8 cellular contexts compared by ENCODE assay signal in the genomic region with DNA sequence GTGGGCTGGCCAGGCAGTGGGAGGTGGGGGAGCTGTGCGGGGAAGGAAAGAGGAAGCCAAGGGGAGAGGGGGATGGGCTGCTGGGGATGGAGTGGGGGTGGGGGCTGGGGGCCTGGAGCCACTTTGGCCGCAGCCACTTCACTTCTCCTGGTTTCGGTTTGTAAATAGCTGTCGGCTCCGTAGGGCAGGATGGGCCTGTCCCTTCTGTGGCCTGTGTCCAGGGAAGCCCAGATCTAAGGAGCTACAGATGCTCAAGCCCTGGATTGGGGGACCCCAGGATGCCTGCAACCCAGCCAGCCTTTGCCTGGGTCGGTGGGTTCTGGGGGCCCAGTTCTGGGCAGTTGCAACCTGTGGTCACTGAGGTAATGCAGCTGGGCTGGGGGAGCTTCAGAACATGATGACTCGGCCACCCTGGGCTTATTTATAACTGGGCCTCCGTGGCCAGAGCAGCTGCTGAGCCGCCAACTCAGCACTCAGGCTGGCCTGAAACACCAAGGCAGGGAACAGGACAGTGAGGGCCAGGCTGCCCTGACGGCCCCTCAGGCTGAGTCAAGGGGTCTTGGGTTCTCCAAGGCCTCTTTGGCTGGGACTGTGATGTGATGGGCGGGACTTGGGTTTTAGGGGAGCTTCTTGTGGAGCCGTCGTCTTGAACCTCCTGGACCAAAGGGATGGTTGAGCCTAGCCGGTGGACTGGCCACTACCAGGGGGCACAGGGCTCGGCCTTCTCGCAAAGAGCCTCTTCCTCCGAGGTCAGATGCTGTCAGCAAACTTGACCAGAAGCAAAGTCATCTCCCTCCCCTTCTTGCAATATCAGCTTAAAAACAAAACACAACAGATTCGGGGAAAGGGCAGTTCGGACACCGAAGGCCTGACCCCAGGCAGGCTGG. TPM values are rescaled to one million over a fixed set of nuclear protein-coding genes. Genes with fewer than 3 reads are reported as not detected.
DNase-seq lines count a peak whose midpoint lies in the region; ATAC-seq, FAIRE-seq and TF ChIP-seq lines count a peak whose summit lies in the region.

No MANE protein-coding gene starts in this region.

- no peak overlapping the region for H3K9ac ChIP-seq in rectal smooth muscle tissue (ENCODE audit: low read length)

- H3K4me1 ChIP-seq in rectal smooth muscle tissue (ENCODE audit: control insufficient read depth, insufficient read depth, low read length), result no peaks in the 10 kb centered on the region

- no peaks in the 10 kb centered on the region for H3K36me3 ChIP-seq in rectal smooth muscle tissue (ENCODE audit: control insufficient read depth, insufficient read depth, low read length)

- H3K27ac ChIP-seq in rectal smooth muscle tissue (ENCODE audit: low read depth, low read length), result peak overlapping the region; percentile 27

- H3K27me3 ChIP-seq in rectal smooth muscle tissue (ENCODE audit: control insufficient read depth, insufficient read depth, low read length), result no peaks in the 10 kb centered on the region

- TF ChIP-seq POLR2A in GM12891 (IDR thresholded peaks at IDR 0.05; ENCODE audit: low read depth, low read length), result no peak

- H3K4me3 ChIP-seq in fibroblast of pulmonary artery (replicated peaks; ENCODE audit: low read depth, low read length) (no peak overlapping the region), rectal smooth muscle tissue (ENCODE audit: low read length) (peak overlapping the region; percentile 2)

- ATAC-seq in GM21723 (IDR thresholded peaks at IDR 0.05; ENCODE audit: unreplicated experiment), result no peak

- TF ChIP-seq CTCF in fibroblast of pulmonary artery (IDR thresholded peaks at IDR 0.05; ENCODE audit: low read length, missing control alignments), result no peak

- DNase-seq in GM12891 (ENCODE audit: insufficient read length, low spot score) (no peak), SKM-1 (lab: John Stamatoyannopoulos, UW; ENCODE audit: unreplicated experiment) (peak; percentile 77), fibroblast of pulmonary artery (ENCODE audit: low read depth) (peak; percentile 37), DMS79 treated with DMSO at 0.1 percent for 48 hours (lab: John Stamatoyannopoulos, UW) (no peak), NCI-H1417 (lab: John Stamatoyannopoulos, UW) (no peak), NCI-H510A treated with DMSO at 0.1 percent for 48 hours (lab: John Stamatoyannopoulos, UW) (no peak)

- peak; percentile 54 for FAIRE-seq in GM12891 (lab: Jason Lieb, UNC)

TF ChIP-seq in GM12891, 5 proteins besides CTCF, POLR2A, EP300 and RAD21:
- no peak for TF ChIP-seq POLR2AphosphoS5 (IDR thresholded peaks at IDR 0.05; ENCODE audit: low read depth, low read length)
- no peak for TF ChIP-seq PAX5 (IDR thresholded peaks at IDR 0.05; ENCODE audit: insufficient read depth, low read length, severe bottlenecking)
- no peak for TF ChIP-seq TAF1 (IDR thresholded peaks at IDR 0.05; ENCODE audit: low read depth, low read length)
- TF ChIP-seq SPI1 (IDR thresholded peaks at IDR 0.05; ENCODE audit: low read depth, low read length), result no peak
- no peak for TF ChIP-seq POU2F2 (IDR thresholded peaks at IDR 0.05; ENCODE audit: low read depth, low read length)

RNA-seq across cellular contexts. Expression of a gene that starts 15.0 kb away (rescaled TPM):
- polyA plus RNA-seq in GM12891 (2012; ENCODE audit: low read depth, missing spikeins), result 9.2 TPM

RNA-seq across cellular contexts. Expression of a gene that starts 15.1 kb away (rescaled TPM):
- polyA plus RNA-seq in GM12891 (2012; ENCODE audit: low read depth, missing spikeins), result 11.8 TPM

RNA-seq across cellular contexts. Expression of a gene that starts 32.8 kb away (rescaled TPM):
- 137 TPM for polyA plus RNA-seq in GM12891 (2012; ENCODE audit: low read depth, missing spikeins)

RNA-seq across cellular contexts. Expression of a gene that starts 40.9 kb away (rescaled TPM):
- polyA plus RNA-seq in GM12891 (2012; ENCODE audit: low read depth, missing spikeins), result not detected

RNA-seq across cellular contexts. Expression of a gene that starts 55.5 kb away (rescaled TPM):
- polyA plus RNA-seq in GM12891 (2012; ENCODE audit: low read depth, missing spikeins), result not detected

Comparison
In these comparisons a context has a peak if more than half of its experiments do, and no peak if none do; other contexts are left out.
1. DNase-seq: peak in SKM-1 (single experiment) and fibroblast of pulmonary artery (single experiment); none in GM12891 (single experiment), DMS79 treated with DMSO at 0.1 percent for 48 hours (single experiment), NCI-H1417 (0 of 3) and NCI-H510A treated with DMSO at 0.1 percent for 48 hours (single experiment).